8 cellular contexts compared by ENCODE assay signal in genomic region chr13:113449693-113450347, GRCh38. TPM values are rescaled to one million over a fixed set of nuclear protein-coding genes. Genes with fewer than 3 reads are reported as not detected.
DNase-seq lines count a peak whose midpoint lies in the region; ATAC-seq and TF ChIP-seq lines count a peak whose summit lies in the region.

No MANE protein-coding gene starts in this region.

- H3K4me3 ChIP-seq in PC-9 (peak overlapping the region; percentile 78), endodermal cell (ENCODE audit: low read length) (no peak overlapping the region), psoas muscle (peak overlapping the region; percentile 60), SK-N-SH (ENCODE audit: low read depth in 2 of 2, low read length in 1 of 2) (no peak overlapping the region)

- intact Hi-C loops in PC-9 (cut with micrococcal nuclease; ENCODE audit: unreplicated experiment) (loop anchor here (1.0 to 10.0 kb wide), 5 partner anchors 39 to 508 kb away; partner anchors contain the start of genes CUL4A and LAMP1), psoas muscle (cut with DNase I) (loop anchor here (5.0 to 10.0 kb wide), 4 partner anchors 33 to 175 kb away; partner anchors contain the start of gene LAMP1 (in 1 of the 2))

- no peaks in the 10 kb centered on the region for H3K27me3 Mint-ChIP-seq in endodermal cell (ENCODE audit: insufficient read depth)

- POLR2A ChIA-PET in PC-9 (lab: Charles Lee; ENCODE audit: unreplicated experiment): no interaction called here
- POLR2A ChIA-PET in SK-N-SH (lab: Yijun Ruan, JAX): no interaction called here

- TF ChIP-seq CTCF in PC-9 (conservative IDR thresholded peaks at IDR 0.05) (no peak), endodermal cell (conservative IDR thresholded peaks at IDR 0.05) (no peak), psoas muscle (IDR thresholded peaks at IDR 0.05) (no peak), SK-N-SH (IDR thresholded peaks at IDR 0.05) (no peak)

- CTCF ChIA-PET in PC-9 (lab: Charles Lee) (no interaction called here), SK-N-SH (lab: Yijun Ruan, JAX) (interaction anchor here (0.7 to 1.5 kb wide), 4 partner anchors 8 to 185 kb away, joined by 3 to 4 read pairs (median 3); no protein-coding TSS in a partner anchor)

- peaks cover 4% of the 10 kb centered on the region for H3K4me1 Mint-ChIP-seq in endodermal cell

- H3K4me1 ChIP-seq in ES-I3 (ENCODE audit: insufficient read depth, low read length) (no peaks in the 10 kb centered on the region), PC-9 (replicated peaks; ENCODE audit: insufficient read depth) (peaks cover 18% of the 10 kb centered on the region), endodermal cell (ENCODE audit: control insufficient read depth, insufficient read depth, low read length) (no peaks in the 10 kb centered on the region), psoas muscle (peaks cover 33% of the 10 kb centered on the region), SK-N-SH (ENCODE audit: control insufficient read depth in 1 of 2, insufficient read depth in 2 of 2, low read depth in 1 of 2, low read length in 1 of 2) (peaks cover 0 to 16% of the 10 kb centered on the region in 2 experiments; a peak in 2 of 4 replicates)

- DNase-seq in PC-9 (no peak), endodermal cell (no peak), psoas muscle (peak in 1 of 2 donors; percentile 44), NCI-H1105 (lab: John Stamatoyannopoulos, UW) (no peak), NCI-H510A treated with DMSO at 0.1 percent for 48 hours (lab: John Stamatoyannopoulos, UW) (no peak), globus pallidus (ENCODE audit: low spot score) (no peak), SK-N-SH (no peak)

- H3K9me3 Mint-ChIP-seq in endodermal cell: peaks cover 1% of the 10 kb centered on the region

- peak overlapping the region; percentile 71 for H3K27ac Mint-ChIP-seq in endodermal cell

- H3K27me3 ChIP-seq in PC-9 (ENCODE audit: insufficient read depth, low read depth) (no peaks in the 10 kb centered on the region), endodermal cell (ENCODE audit: control insufficient read depth, insufficient read depth, low read length, poor library complexity, severe bottlenecking) (no peaks in the 10 kb centered on the region), psoas muscle (ENCODE audit: insufficient read depth in 3 of 3, low read length in 2 of 3) (no peaks in the 10 kb centered on the region), SK-N-SH (ENCODE audit: insufficient read depth) (no peaks in the 10 kb centered on the region)

- H3K9me2 ChIP-seq in PC-9 (ENCODE audit: insufficient read depth) (no peaks in the 10 kb centered on the region), SK-N-SH (no peaks in the 10 kb centered on the region)

- TF ChIP-seq EP300 in SK-N-SH (IDR thresholded peaks at IDR 0.05; ENCODE audit: borderline replicate concordance in 1 of 2, low read depth in 1 of 2, low read length in 1 of 2): no peak

- H3K36me3 ChIP-seq in ES-I3 (ENCODE audit: insufficient read depth, low read length) (no peaks in the 10 kb centered on the region), PC-9 (ENCODE audit: low read depth) (no peaks in the 10 kb centered on the region), endodermal cell (ENCODE audit: control insufficient read depth, insufficient read depth, low read length) (peaks cover 8% of the 10 kb centered on the region), psoas muscle (ENCODE audit: insufficient read depth in 1 of 2, low read depth in 1 of 2) (peaks cover 0 to 9% of the 10 kb centered on the region in 2 donors), SK-N-SH (replicated peaks in 1 of 2; ENCODE audit: control insufficient read depth in 1 of 2, insufficient read depth in 2 of 2, low read length in 1 of 2) (peaks cover 11 to 19% of the 10 kb centered on the region in 2 experiments)

- peaks cover 8% of the 10 kb centered on the region; the same call in 1 of the 2 replicates for H3K79me2 ChIP-seq in PC-9 (ENCODE audit: low read depth)
- no peaks in the 10 kb centered on the region for H3K79me2 ChIP-seq in SK-N-SH (ENCODE audit: insufficient read depth)

- TSS peak; percentile 94 for BruUV-seq in PC-9 (replicated peaks; lab: Mats Ljungman, UMichigan)

- H3F3A ChIP-seq in PC-9 (ENCODE audit: insufficient read depth, low read depth) (peaks cover 46% of the 10 kb centered on the region; the same call in 1 of the 2 replicates), SK-N-SH (replicated peaks; ENCODE audit: insufficient read depth) (no peaks in the 10 kb centered on the region)

- H2AFZ ChIP-seq in PC-9: peak overlapping the region; percentile 90
- no peak overlapping the region for H2AFZ ChIP-seq in SK-N-SH (ENCODE audit: low read depth)

- H3K36me3 Mint-ChIP-seq in endodermal cell (ENCODE audit: low read depth): peaks cover 35% of the 10 kb centered on the region

- H3K4me2 ChIP-seq in PC-9 (peak overlapping the region; percentile 98), SK-N-SH (no peak overlapping the region)

- H3K9me3 ChIP-seq in ES-I3 (ENCODE audit: control insufficient read depth, insufficient read depth, low read length) (no peaks in the 10 kb centered on the region), PC-9 (ENCODE audit: insufficient read depth, low read depth) (no peaks in the 10 kb centered on the region), endodermal cell (ENCODE audit: control insufficient read depth, low read length) (no peaks in the 10 kb centered on the region), psoas muscle (no peaks in the 10 kb centered on the region), SK-N-SH (no peaks in the 10 kb centered on the region)

- H3K9ac ChIP-seq in ES-I3 (ENCODE audit: low read depth, low read length) (peak overlapping the region; percentile 26; the same call in 1 of the 2 replicates), endodermal cell (ENCODE audit: extremely low read depth, low read length, poor library complexity, severe bottlenecking) (no peak overlapping the region), SK-N-SH (no peak overlapping the region)

- H4K20me1 ChIP-seq in PC-9 (ENCODE audit: insufficient read depth): no peaks in the 10 kb centered on the region
- no peaks in the 10 kb centered on the region for H4K20me1 ChIP-seq in SK-N-SH (ENCODE audit: insufficient read depth)

- no peak for ATAC-seq in psoas muscle

- WGBS in endodermal cell (ENCODE audit: insufficient coverage in 1 of 2, insufficient read length in 1 of 2), 2 experiments: 89 to 90% methylated on average over 9 to 13 of the region's 13 CpGs
- 50 to 69% (median 56%) methylated on average over 13 of the region's 13 CpGs for WGBS in psoas muscle, 3 donors
- WGBS in SK-N-SH (ENCODE audit: low lambda C conversion rate): 96% methylated on average over 11 of the region's 13 CpGs

- H3K27ac ChIP-seq in PC-9 (peak overlapping the region; percentile 84), endodermal cell (ENCODE audit: low read depth, low read length) (no peak overlapping the region), psoas muscle (peak overlapping the region; percentile 89), SK-N-SH (ENCODE audit: low read depth in 2 of 2, low read length in 1 of 2) (no peak overlapping the region)

- H3K4me3 Mint-ChIP-seq in endodermal cell: no peak overlapping the region

- no peak for TF ChIP-seq RAD21 in SK-N-SH (IDR thresholded peaks at IDR 0.05; ENCODE audit: low read length)

TF ChIP-seq in SK-N-SH, 30 proteins besides CTCF, POLR2A, EP300 and RAD21:
- no peak for TF ChIP-seq RCOR1 (IDR thresholded peaks at IDR 0.05; ENCODE audit: low read length)
- TF ChIP-seq NRF1 (IDR thresholded peaks at IDR 0.05; ENCODE audit: low read depth, low read length): no peak
- no peak for TF ChIP-seq NFIC (IDR thresholded peaks at IDR 0.05; ENCODE audit: borderline replicate concordance)
- TF ChIP-seq RXRA (IDR thresholded peaks at IDR 0.05; ENCODE audit: borderline replicate concordance, low read depth): no peak
- no peak for TF ChIP-seq GATA2 (CRISPR knock-in tag; IDR thresholded peaks at IDR 0.05)
- TF ChIP-seq MXI1 (IDR thresholded peaks at IDR 0.05; ENCODE audit: low read depth, low read length): no peak
- TF ChIP-seq PBX3 (IDR thresholded peaks at IDR 0.05): no peak
- no peak for TF ChIP-seq TCF12 (IDR thresholded peaks at IDR 0.05)
- no peak for TF ChIP-seq TAF1 (IDR thresholded peaks at IDR 0.05; ENCODE audit: borderline replicate concordance, low read depth, low read length)
- TF ChIP-seq FOXJ3 (CRISPR knock-in tag; IDR thresholded peaks at IDR 0.05): no peak

RNA-seq across cellular contexts. Expression of gene ADPRHL1, which starts 3.5 kb away (rescaled TPM):
- 11.5 and 16.9 TPM in 2 replicates for total RNA-seq in PC-9 (2021)
- 1 to 10 TPM; 1.6 to 2.9 TPM for total RNA-seq in endodermal cell
- 2.7 TPM for polyA plus RNA-seq in endodermal cell (2013, experiment 1 of 2)
- 3.2 TPM for polyA plus RNA-seq in endodermal cell (2013, experiment 2 of 2)
- total RNA-seq in psoas muscle: 100 to 1,000 TPM; 186 to 776 (median 416) TPM
- 100 to 1,000 TPM; 219 to 326 (median 249) TPM for polyA plus RNA-seq in psoas muscle
- 1.0 and 1.2 TPM in 2 replicates for polyA plus RNA-seq in SK-N-SH (2012; rRNA removed)
- 0.64 and 0.81 TPM in 2 replicates for polyA plus RNA-seq in SK-N-SH (2012; cell fraction: cytosol; rRNA removed)
- 4.6 and 4.9 TPM in 2 replicates for polyA plus RNA-seq in SK-N-SH (2012; cell fraction: nucleus; rRNA removed)

RNA-seq across cellular contexts. Expression of gene DCUN1D2, which starts 40.7 kb away (rescaled TPM):
- total RNA-seq in PC-9 (2021) (33.0 and 34.7 TPM in 2 replicates), endodermal cell (10 to 100 TPM; 35.8 to 44.7 TPM), psoas muscle (10 to 100 TPM; 65.7 to 87.0 (median 77.6) TPM)
- polyA plus RNA-seq in endodermal cell (2013, experiment 1 of 2): 23.4 TPM
- 23.9 TPM for polyA plus RNA-seq in endodermal cell (2013, experiment 2 of 2)
- polyA plus RNA-seq in psoas muscle (100 to 1,000 TPM in 1 of 3 donors, 10 to 100 TPM in 2; 32.4 to 151 (median 57.2) TPM), SK-N-SH (2012; rRNA removed) (11.0 and 13.0 TPM in 2 replicates)
- polyA plus RNA-seq in SK-N-SH (2012; cell fraction: cytosol; rRNA removed): 7.2 and 7.4 TPM in 2 replicates
- 58.3 and 68.7 TPM in 2 replicates for polyA plus RNA-seq in SK-N-SH (2012; cell fraction: nucleus; rRNA removed)

Comparison
In these comparisons a context has a peak if more than half of its experiments do, and no peak if none do; other contexts are left out.
1. H3K27ac ChIP-seq: peak in PC-9 (single experiment) and psoas muscle (single experiment); none in endodermal cell (single experiment) and SK-N-SH (0 of 2).
2. H3K4me3 ChIP-seq: peak in PC-9 (single experiment) and psoas muscle (single experiment); none in endodermal cell (single experiment) and SK-N-SH (0 of 2).
3. RNA of gene ADPRHL1, which starts 3.5 kb away (total RNA-seq): 186 to 776 TPM in psoas muscle; 11.5 to 16.9 TPM in PC-9 and 1.6 to 2.9 TPM in endodermal cell; every median in the first group is over 10 times any median in the second.